In the genomic region with DNA sequence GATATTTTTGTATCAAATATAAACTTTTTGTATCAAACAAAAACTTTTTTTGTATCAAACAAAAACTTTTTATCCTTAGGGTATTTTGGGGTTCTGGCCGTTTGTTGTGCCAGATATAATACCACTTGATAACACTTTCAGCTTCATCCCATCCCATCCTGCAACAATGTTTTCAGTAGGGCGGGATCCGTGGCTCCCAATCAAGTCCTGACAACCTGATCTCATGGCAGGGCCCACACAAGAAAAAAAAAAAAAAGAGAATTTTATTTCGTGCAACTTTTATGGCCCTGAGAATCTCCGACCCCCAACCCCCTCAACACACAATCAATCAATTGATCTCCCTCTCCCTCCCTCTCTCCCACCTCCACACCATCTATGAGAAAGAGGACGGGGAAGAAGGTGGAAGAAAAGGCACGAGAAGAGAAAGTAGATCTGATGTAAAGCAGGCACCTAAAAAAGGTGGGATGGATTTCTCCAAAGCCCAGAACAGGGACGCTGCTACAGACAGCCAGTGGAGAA, we compare ENCODE assay signal across 1 cellular context.
TF ChIP-seq lines count a peak whose summit lies in the region.

No MANE protein-coding gene starts in this region.

TF ChIP-seq in HepG2, 621 proteins besides CTCF, POLR2A, EP300 and RAD21 (continued from another document):
- TF ChIP-seq PRDM15 (CRISPR knock-in tag; IDR thresholded peaks at IDR 0.05) = peak; percentile 38; the same call in 1 of the 2 replicates
